Comparison of ENCODE assay signal across 24 cellular contexts in genomic region chr1:236099622-236100021, GRCh38. TPM values are rescaled to one million over a fixed set of nuclear protein-coding genes. Genes with fewer than 3 reads are reported as not detected.
DNase-seq lines count a peak whose midpoint lies in the region; ATAC-seq lines count a peak whose summit lies in the region.
"Had no signal": no experiment of that assay in that cellular context is flagged by ENCODE, and none has a peak within 500 bp of the region (broad histone marks: within the 10 kb centered on the region; RNA-seq: fewer than 3 reads in every experiment).

No MANE protein-coding gene starts in this region.

- ATAC-seq in sciatic nerve (peak; percentile 83), GM21717 (IDR thresholded peaks at IDR 0.05; ENCODE audit: unreplicated experiment) (no peak), HG03095 (IDR thresholded peaks at IDR 0.05; ENCODE audit: unreplicated experiment) (no peak)
- ATAC-seq: activated CD4-positive, alpha-beta T cell treated with anti-CD3 and anti-CD28 coated beads for 36 hours; lower lobe of right lung; natural killer cell; stimulated activated naive CD8-positive, alpha-beta T cell treated with anti-CD3 and anti-CD28 coated beads, Interleukin-15, amount 100 ng/mL, for 72 hours had no signal

- intact Hi-C loops in sciatic nerve (cut with DNase I) = loop anchor here (10.0 kb wide), 1 partner anchor 395 kb away; no protein-coding TSS in a partner anchor

- DNase-seq in EH (ENCODE audit: low read depth) (peak; percentile 69), NCI-H69 (lab: John Stamatoyannopoulos, UW) (peak; percentile 21), epidermal melanocyte (ENCODE audit: insufficient read length, low spot score) (peak; percentile 83), sciatic nerve (ENCODE audit: low spot score) (no peak), OCI-M1 (lab: John Stamatoyannopoulos, UW) (no peak)
- DNase-seq: activated CD4-positive, alpha-beta T cell treated with anti-CD3 and anti-CD28 coated beads for 36 hours; activated effector memory CD4-positive, alpha-beta T cell treated with anti-CD3 and anti-CD28 coated beads, Interleukin-2, amount 50 U/mL, for 16 hours; activated naive CD8-positive, alpha-beta T cell treated with anti-CD3 and anti-CD28 coated beads, Interleukin-2, amount 10 ng/mL, durations not matched to agents 7 days and 5 days; activated T-cell treated with anti-CD3 and anti-CD28 coated beads, Interleukin-2, amount 50 U/mL, for 1 hour; caudate nucleus; CD4-positive, alpha-beta memory T cell; DMS53; lower lobe of right lung; MV-4-11; natural killer cell; NCI-H1694 treated with DMSO at 0.1 percent for 48 hours; NCI-H2171; NCI-H510A; RPMI8226; stimulated activated naive CD8-positive, alpha-beta T cell treated with anti-CD3 and anti-CD28 coated beads, Interleukin-15, amount 100 ng/mL, for 72 hours; T-helper 2 cell; uterus had no signal

RNA-seq across cellular contexts. Expression of gene NID1, which starts 34.7 kb away (rescaled TPM):
- 87.6 TPM for total RNA-seq in sciatic nerve

RNA-seq across cellular contexts. Expression of gene GPR137B, which starts 42.7 kb away (rescaled TPM):
- total RNA-seq in sciatic nerve = 91.6 TPM

Comparison
In these comparisons a context has a peak if more than half of its experiments do, and no peak if none do; other contexts are left out.
1. DNase-seq: peak in EH (single experiment), NCI-H69 (single experiment) and epidermal melanocyte (single experiment); none in sciatic nerve (single experiment) and OCI-M1 (single experiment).